ENCODE assay signal across 1 cellular context in the genomic region with DNA sequence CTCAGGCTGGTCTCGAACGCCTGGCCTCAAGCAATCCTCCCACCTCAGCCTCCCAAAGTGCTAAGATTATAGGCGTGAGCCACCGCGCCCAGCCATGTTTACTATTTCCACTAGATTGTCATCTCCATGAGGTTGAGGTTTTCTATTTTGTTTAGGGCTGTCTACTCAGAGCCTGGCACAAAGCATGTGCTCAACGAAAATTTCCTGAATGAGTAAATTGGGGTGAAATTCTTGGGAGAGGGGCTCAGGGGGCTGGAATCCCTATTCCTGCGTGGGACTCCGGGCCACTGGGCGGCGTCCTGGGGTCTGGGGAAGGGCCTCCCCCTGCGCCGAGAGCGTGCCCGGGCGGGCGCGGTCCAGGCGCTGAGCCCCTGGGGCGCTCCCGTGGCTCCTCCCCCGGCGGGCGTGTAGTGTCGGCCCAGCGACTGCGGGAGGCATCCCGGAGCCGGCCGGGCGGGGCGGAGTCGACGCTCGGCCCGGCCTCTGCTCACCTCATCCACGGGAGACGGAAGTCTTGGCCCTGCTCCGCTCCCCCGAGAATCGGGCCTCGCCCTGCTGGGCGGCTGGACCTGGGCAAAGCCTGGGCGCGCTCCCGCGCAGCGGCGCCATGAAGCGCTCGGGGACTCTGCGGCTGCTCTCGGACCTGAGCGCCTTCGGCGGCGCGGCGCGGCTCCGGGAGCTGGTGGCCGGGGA.
TF ChIP-seq lines count a peak whose summit lies in the region.

A gene (plus strand): TSS at position 482 of the 693 bp plus-strand sequence. CDS start 126 bp downstream, at position 608.

TF ChIP-seq in HepG2, 621 proteins besides CTCF, POLR2A, EP300 and RAD21 (continued from another document and continues in another):
- TF ChIP-seq, protein P1, sequence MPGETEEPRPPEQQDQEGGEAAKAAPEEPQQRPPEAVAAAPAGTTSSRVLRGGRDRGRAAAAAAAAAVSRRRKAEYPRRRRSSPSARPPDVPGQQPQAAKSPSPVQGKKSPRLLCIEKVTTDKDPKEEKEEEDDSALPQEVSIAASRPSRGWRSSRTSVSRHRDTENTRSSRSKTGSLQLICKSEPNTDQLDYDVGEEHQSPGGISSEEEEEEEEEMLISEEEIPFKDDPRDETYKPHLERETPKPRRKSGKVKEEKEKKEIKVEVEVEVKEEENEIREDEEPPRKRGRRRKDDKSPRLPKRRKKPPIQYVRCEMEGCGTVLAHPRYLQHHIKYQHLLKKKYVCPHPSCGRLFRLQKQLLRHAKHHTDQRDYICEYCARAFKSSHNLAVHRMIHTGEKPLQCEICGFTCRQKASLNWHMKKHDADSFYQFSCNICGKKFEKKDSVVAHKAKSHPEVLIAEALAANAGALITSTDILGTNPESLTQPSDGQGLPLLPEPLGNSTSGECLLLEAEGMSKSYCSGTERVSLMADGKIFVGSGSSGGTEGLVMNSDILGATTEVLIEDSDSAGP (CRISPR knock-in tag; IDR thresholded peaks at IDR 0.05; ENCODE audit: borderline replicate concordance): peak; percentile 67; the same call in 1 of the 2 replicates
- no peak for TF ChIP-seq FOXJ3 (CRISPR knock-in tag; IDR thresholded peaks at IDR 0.05; ENCODE audit: borderline replicate concordance)
- TF ChIP-seq SP4 (CRISPR knock-in tag; IDR thresholded peaks at IDR 0.05): peak; percentile 80
- TF ChIP-seq ZNF207 (IDR thresholded peaks at IDR 0.05; ENCODE audit: borderline replicate concordance): no peak
- TF ChIP-seq CREM (IDR thresholded peaks at IDR 0.05): peak; percentile 50; the same call in 1 of the 2 replicates
- no peak for TF ChIP-seq CREM (CRISPR knock-in tag; IDR thresholded peaks at IDR 0.05)
- peak; percentile 67; the same call in 1 of the 2 replicates for TF ChIP-seq NFKB2 (CRISPR knock-in tag; IDR thresholded peaks at IDR 0.05; ENCODE audit: borderline replicate concordance)
- TF ChIP-seq MED1 (CRISPR knock-in tag; IDR thresholded peaks at IDR 0.05): peak; percentile 48; the same call in 1 of the 2 replicates
- TF ChIP-seq, protein P2, sequence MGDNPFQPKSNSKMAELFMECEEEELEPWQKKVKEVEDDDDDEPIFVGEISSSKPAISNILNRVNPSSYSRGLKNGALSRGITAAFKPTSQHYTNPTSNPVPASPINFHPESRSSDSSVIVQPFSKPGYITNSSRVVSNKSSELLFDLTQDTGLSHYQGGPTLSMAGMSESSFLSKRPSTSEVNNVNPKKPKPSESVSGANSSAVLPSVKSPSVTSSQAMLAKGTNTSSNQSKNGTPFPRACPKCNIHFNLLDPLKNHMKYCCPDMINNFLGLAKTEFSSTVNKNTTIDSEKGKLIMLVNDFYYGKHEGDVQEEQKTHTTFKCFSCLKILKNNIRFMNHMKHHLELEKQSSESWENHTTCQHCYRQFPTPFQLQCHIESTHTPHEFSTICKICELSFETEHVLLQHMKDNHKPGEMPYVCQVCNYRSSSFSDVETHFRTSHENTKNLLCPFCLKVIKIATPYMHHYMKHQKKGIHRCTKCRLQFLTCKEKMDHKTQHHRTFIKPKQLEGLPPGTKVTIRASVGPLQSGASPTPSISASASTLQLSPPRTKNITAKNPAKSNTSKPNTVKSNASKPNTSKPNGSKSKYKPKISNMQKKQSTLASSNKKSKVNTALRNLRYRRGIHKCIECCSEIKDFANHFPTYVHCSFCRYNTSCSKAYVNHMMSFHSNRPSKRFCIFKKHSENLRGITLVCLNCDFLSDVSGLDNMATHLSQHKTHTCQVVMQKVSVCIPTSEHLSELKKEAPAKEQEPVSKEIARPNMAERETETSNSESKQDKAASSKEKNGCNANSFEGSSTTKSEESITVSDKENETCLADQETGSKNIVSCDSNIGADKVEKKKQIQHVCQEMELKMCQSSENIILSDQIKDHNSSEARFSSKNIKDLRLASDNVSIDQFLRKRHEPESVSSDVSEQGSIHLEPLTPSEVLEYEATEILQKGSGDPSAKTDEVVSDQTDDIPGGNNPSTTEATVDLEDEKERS (CRISPR knock-in tag; IDR thresholded peaks at IDR 0.05): 0 out of 2 replicates have a peak, but pooled peaks have one; percentile 50
- TF ChIP-seq RFXANK (CRISPR knock-in tag; IDR thresholded peaks at IDR 0.05): no peak
- TF ChIP-seq, protein P3, sequence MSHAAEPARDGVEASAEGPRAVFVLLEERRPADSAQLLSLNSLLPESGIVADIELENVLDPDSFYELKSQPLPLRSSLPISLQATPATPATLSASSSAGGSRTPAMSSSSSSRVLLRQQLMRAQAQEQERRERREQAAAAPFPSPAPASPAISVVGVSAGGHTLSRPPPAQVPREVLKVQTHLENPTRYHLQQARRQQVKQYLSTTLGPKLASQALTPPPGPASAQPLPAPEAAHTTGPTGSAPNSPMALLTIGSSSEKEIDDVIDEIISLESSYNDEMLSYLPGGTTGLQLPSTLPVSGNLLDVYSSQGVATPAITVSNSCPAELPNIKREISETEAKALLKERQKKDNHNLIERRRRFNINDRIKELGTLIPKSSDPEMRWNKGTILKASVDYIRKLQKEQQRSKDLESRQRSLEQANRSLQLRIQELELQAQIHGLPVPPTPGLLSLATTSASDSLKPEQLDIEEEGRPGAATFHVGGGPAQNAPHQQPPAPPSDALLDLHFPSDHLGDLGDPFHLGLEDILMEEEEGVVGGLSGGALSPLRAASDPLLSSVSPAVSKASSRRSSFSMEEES (CRISPR knock-in tag; IDR thresholded peaks at IDR 0.05): peak; percentile 12; the same call in 1 of the 2 replicates
- TF ChIP-seq, protein P4, sequence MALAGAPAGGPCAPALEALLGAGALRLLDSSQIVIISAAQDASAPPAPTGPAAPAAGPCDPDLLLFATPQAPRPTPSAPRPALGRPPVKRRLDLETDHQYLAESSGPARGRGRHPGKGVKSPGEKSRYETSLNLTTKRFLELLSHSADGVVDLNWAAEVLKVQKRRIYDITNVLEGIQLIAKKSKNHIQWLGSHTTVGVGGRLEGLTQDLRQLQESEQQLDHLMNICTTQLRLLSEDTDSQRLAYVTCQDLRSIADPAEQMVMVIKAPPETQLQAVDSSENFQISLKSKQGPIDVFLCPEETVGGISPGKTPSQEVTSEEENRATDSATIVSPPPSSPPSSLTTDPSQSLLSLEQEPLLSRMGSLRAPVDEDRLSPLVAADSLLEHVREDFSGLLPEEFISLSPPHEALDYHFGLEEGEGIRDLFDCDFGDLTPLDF (CRISPR knock-in tag; IDR thresholded peaks at IDR 0.05): peak; percentile 54; the same call in 1 of the 2 replicates
- TF ChIP-seq SP1 (IDR thresholded peaks at IDR 0.05): no peak
- peak; percentile 36; the same call in 1 of the 2 replicates for TF ChIP-seq SP1 (CRISPR knock-in tag; IDR thresholded peaks at IDR 0.05)
- peak; percentile 72; the same call in 1 of the 2 replicates for TF ChIP-seq ZNF451 (CRISPR knock-in tag; IDR thresholded peaks at IDR 0.05)
- TF ChIP-seq, protein P5, sequence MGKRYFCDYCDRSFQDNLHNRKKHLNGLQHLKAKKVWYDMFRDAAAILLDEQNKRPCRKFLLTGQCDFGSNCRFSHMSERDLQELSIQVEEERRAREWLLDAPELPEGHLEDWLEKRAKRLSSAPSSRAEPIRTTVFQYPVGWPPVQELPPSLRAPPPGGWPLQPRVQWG (CRISPR knock-in tag; IDR thresholded peaks at IDR 0.05; ENCODE audit: borderline replicate concordance, low read depth): no peak
- peak; percentile 58; the same call in 1 of the 2 replicates for TF ChIP-seq HOXA3 (CRISPR knock-in tag; IDR thresholded peaks at IDR 0.05)
- peak; percentile 91; the same call in 1 of the 2 replicates for TF ChIP-seq ZNF547 (CRISPR knock-in tag; IDR thresholded peaks at IDR 0.05)
- peak; percentile 56 for TF ChIP-seq YY1 (IDR thresholded peaks at IDR 0.05; ENCODE audit: insufficient read depth, insufficient replicate concordance, low read depth, low read length)
- no peak for TF ChIP-seq ZNF432 (CRISPR knock-in tag; IDR thresholded peaks at IDR 0.05; ENCODE audit: borderline replicate concordance)
- no peak for TF ChIP-seq NONO (IDR thresholded peaks at IDR 0.05)
- TF ChIP-seq NONO (CRISPR knock-in tag; conservative IDR thresholded peaks at IDR 0.05): peak; percentile 31; the same call in 1 of the 2 replicates
- TF ChIP-seq, protein P6, sequence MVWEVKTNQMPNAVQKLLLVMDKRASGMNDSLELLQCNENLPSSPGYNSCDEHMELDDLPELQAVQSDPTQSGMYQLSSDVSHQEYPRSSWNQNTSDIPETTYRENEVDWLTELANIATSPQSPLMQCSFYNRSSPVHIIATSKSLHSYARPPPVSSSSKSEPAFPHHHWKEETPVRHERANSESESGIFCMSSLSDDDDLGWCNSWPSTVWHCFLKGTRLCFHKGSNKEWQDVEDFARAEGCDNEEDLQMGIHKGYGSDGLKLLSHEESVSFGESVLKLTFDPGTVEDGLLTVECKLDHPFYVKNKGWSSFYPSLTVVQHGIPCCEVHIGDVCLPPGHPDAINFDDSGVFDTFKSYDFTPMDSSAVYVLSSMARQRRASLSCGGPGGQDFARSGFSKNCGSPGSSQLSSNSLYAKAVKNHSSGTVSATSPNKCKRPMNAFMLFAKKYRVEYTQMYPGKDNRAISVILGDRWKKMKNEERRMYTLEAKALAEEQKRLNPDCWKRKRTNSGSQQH (CRISPR knock-in tag; IDR thresholded peaks at IDR 0.05; ENCODE audit: low read depth): no peak
- TF ChIP-seq, protein P7, sequence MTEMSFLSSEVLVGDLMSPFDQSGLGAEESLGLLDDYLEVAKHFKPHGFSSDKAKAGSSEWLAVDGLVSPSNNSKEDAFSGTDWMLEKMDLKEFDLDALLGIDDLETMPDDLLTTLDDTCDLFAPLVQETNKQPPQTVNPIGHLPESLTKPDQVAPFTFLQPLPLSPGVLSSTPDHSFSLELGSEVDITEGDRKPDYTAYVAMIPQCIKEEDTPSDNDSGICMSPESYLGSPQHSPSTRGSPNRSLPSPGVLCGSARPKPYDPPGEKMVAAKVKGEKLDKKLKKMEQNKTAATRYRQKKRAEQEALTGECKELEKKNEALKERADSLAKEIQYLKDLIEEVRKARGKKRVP (CRISPR knock-in tag; IDR thresholded peaks at IDR 0.05): 0 out of 4 replicates have a peak, but pooled peaks of 1 of the 2 experiments have one; percentile 1
- peak; percentile 35; the same call in 1 of the 2 replicates for TF ChIP-seq ZNF329 (CRISPR knock-in tag; IDR thresholded peaks at IDR 0.05; ENCODE audit: low read depth)
- TF ChIP-seq POGZ (CRISPR knock-in tag; IDR thresholded peaks at IDR 0.05): peak; percentile 65
- TF ChIP-seq ZMYM4 (CRISPR knock-in tag; IDR thresholded peaks at IDR 0.05): peak; percentile 46; the same call in 1 of the 2 replicates
- TF ChIP-seq, protein P8, sequence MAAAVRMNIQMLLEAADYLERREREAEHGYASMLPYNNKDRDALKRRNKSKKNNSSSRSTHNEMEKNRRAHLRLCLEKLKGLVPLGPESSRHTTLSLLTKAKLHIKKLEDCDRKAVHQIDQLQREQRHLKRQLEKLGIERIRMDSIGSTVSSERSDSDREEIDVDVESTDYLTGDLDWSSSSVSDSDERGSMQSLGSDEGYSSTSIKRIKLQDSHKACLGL (CRISPR knock-in tag; IDR thresholded peaks at IDR 0.05): no peak
- TF ChIP-seq IRX3 (CRISPR knock-in tag; IDR thresholded peaks at IDR 0.05; ENCODE audit: borderline replicate concordance, low read depth): peak; percentile 34; the same call in 1 of the 2 replicates
- 0 out of 2 replicates have a peak, but pooled peaks have one; percentile 18 for TF ChIP-seq FOXK2 (IDR thresholded peaks at IDR 0.05)
- TF ChIP-seq, protein P9, sequence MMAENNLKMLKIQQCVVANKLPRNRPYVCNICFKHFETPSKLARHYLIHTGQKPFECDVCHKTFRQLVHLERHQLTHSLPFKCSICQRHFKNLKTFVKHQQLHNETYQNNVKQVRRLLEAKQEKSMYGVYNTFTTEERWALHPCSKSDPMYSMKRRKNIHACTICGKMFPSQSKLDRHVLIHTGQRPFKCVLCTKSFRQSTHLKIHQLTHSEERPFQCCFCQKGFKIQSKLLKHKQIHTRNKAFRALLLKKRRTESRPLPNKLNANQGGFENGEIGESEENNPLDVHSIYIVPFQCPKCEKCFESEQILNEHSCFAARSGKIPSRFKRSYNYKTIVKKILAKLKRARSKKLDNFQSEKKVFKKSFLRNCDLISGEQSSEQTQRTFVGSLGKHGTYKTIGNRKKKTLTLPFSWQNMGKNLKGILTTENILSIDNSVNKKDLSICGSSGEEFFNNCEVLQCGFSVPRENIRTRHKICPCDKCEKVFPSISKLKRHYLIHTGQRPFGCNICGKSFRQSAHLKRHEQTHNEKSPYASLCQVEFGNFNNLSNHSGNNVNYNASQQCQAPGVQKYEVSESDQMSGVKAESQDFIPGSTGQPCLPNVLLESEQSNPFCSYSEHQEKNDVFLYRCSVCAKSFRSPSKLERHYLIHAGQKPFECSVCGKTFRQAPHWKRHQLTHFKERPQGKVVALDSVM (CRISPR knock-in tag; IDR thresholded peaks at IDR 0.05): peak; percentile 97
- no peak for TF ChIP-seq CAMTA2 (CRISPR knock-in tag; IDR thresholded peaks at IDR 0.05; ENCODE audit: borderline replicate concordance)
- TF ChIP-seq, protein P10, sequence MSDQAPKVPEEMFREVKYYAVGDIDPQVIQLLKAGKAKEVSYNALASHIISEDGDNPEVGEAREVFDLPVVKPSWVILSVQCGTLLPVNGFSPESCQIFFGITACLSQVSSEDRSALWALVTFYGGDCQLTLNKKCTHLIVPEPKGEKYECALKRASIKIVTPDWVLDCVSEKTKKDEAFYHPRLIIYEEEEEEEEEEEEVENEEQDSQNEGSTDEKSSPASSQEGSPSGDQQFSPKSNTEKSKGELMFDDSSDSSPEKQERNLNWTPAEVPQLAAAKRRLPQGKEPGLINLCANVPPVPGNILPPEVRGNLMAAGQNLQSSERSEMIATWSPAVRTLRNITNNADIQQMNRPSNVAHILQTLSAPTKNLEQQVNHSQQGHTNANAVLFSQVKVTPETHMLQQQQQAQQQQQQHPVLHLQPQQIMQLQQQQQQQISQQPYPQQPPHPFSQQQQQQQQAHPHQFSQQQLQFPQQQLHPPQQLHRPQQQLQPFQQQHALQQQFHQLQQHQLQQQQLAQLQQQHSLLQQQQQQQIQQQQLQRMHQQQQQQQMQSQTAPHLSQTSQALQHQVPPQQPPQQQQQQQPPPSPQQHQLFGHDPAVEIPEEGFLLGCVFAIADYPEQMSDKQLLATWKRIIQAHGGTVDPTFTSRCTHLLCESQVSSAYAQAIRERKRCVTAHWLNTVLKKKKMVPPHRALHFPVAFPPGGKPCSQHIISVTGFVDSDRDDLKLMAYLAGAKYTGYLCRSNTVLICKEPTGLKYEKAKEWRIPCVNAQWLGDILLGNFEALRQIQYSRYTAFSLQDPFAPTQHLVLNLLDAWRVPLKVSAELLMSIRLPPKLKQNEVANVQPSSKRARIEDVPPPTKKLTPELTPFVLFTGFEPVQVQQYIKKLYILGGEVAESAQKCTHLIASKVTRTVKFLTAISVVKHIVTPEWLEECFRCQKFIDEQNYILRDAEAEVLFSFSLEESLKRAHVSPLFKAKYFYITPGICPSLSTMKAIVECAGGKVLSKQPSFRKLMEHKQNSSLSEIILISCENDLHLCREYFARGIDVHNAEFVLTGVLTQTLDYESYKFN (CRISPR knock-in tag; conservative IDR thresholded peaks at IDR 0.05): peak; percentile 35; the same call in 1 of the 2 replicates
- 0 out of 2 replicates have a peak, but pooled peaks have one; percentile 51 for TF ChIP-seq RCOR2 (CRISPR knock-in tag; IDR thresholded peaks at IDR 0.05)
- TF ChIP-seq ZSCAN25 (CRISPR knock-in tag; IDR thresholded peaks at IDR 0.05): peak; percentile 79
- TF ChIP-seq ZNF382 (CRISPR knock-in tag; IDR thresholded peaks at IDR 0.05; ENCODE audit: borderline replicate concordance): no peak
- TF ChIP-seq ZNF263 (CRISPR knock-in tag; IDR thresholded peaks at IDR 0.05): peak; percentile 61; the same call in 1 of the 2 replicates
- TF ChIP-seq MTA1 (CRISPR knock-in tag; IDR thresholded peaks at IDR 0.05; ENCODE audit: borderline replicate concordance): peak; percentile 71; the same call in 1 of the 2 replicates
- TF ChIP-seq MTF2 (CRISPR knock-in tag; IDR thresholded peaks at IDR 0.05; ENCODE audit: borderline replicate concordance): no peak
- TF ChIP-seq KMT2A (CRISPR knock-in tag; IDR thresholded peaks at IDR 0.05): peak; percentile 81
- peak; percentile 80; the same call in 1 of the 2 replicates for TF ChIP-seq ELF4 (CRISPR knock-in tag; IDR thresholded peaks at IDR 0.05; ENCODE audit: borderline replicate concordance)
- no peak for TF ChIP-seq ZNF720 (CRISPR knock-in tag; IDR thresholded peaks at IDR 0.05)
- no peak; the same call in 1 of the 2 replicates for TF ChIP-seq HDAC2 (CRISPR knock-in tag; IDR thresholded peaks at IDR 0.05)
- no peak for TF ChIP-seq KLF12 (CRISPR knock-in tag; IDR thresholded peaks at IDR 0.05; ENCODE audit: borderline replicate concordance)
